18 cellular contexts compared by ENCODE assay signal in genomic region chr1:108521990-108522393, GRCh38.
"Had no signal": no experiment of that assay in that cellular context is flagged by ENCODE, and none has a peak within 500 bp of the region (broad histone marks: within the 10 kb centered on the region; RNA-seq: fewer than 3 reads in every experiment).

No MANE protein-coding gene starts in this region.

- ATAC-seq: activated naive CD4-positive, alpha-beta T cell treated with anti-CD3 and anti-CD28 coated beads, Interleukin-2, amount 50 U/mL, for 72 hours; left lung; naive thymus-derived CD8-positive, alpha-beta T cell; stimulated activated naive B cell treated with anti-CD40 and anti-IgM and Interleukin-4, amounts not matched to agents 10 μg/mL and 1 μg/mL and 100 μg/mL, for 72 hours had no signal

- H3K4me1 ChIP-seq: left lung, tibial artery had no signal

- H3K27me3 ChIP-seq: left lung, tibial artery had no signal

- DNase-seq: activated CD4-positive, alpha-beta memory T cell treated with anti-CD3 and anti-CD28 coated beads for 36 hours; activated CD4-positive, alpha-beta T cell treated with anti-CD3 and anti-CD28 coated beads for 1 hour; activated effector memory CD4-positive, alpha-beta T cell treated with Interleukin-2 at 50 U/mL for 16 hours; activated T-cell treated with anti-CD3 and anti-CD28 coated beads, Interleukin-2, amount 50 U/mL, for 24 hours; amniotic stem cell; effector memory CD4-positive, alpha-beta T cell; kidney; left lung; naive thymus-derived CD8-positive, alpha-beta T cell; right cardiac atrium; stimulated activated CD4-positive, alpha-beta T cell treated with anti-CD3 and anti-CD28 coated beads, Interleukin-15, amount 100 ng/mL, for 24 hours; stimulated activated CD4-positive, alpha-beta T cell treated with anti-CD3 and anti-CD28 coated beads, Interleukin-4, amount 100 ng/mL, for 1 hour; stimulated activated naive B cell treated with anti-CD40 and anti-IgM and Interleukin-4, amounts not matched to agents 10 μg/mL and 1 μg/mL and 100 μg/mL, for 72 hours; T-helper 9 cell; tibial artery had no signal

- H3K4me3 ChIP-seq: left lung, skin epidermis, tibial artery had no signal

- H3K27ac ChIP-seq: left lung, skin epidermis, tibial artery, VCaP had no signal

- H3K9me3 ChIP-seq: tibial artery had no signal

- H3K36me3 ChIP-seq: left lung, tibial artery had no signal
